ENCODE assay signal across 15 cellular contexts in genomic region chr17:1019451-1019850, GRCh38. TPM values are rescaled to one million over a fixed set of nuclear protein-coding genes. Genes with fewer than 3 reads are reported as not detected.
A peak's percentile ranks its signal among the peaks of the same experiment; 100 is the strongest.
DNase-seq lines count a peak whose midpoint lies in the region; ATAC-seq and TF ChIP-seq lines count a peak whose summit lies in the region.
"Had no signal": no experiment of that assay in that cellular context is flagged by ENCODE, and none has a peak within 500 bp of the region (broad histone marks: within the 10 kb centered on the region; RNA-seq: fewer than 3 reads in every experiment).

No MANE protein-coding gene starts in this region.

- peak; percentile 21 for ATAC-seq in body of pancreas
- peak; percentile 88 for ATAC-seq in mucosa of descending colon
- ATAC-seq in HG03439 (IDR thresholded peaks at IDR 0.05; ENCODE audit: unreplicated experiment): no peak
- ATAC-seq in HG03159 (IDR thresholded peaks at IDR 0.05; ENCODE audit: unreplicated experiment): no peak
- ATAC-seq: GM12878 had no signal

- H3K4me2 ChIP-seq in hepatocyte: no peak overlapping the region

- H4K20me1 ChIP-seq in hepatocyte (ENCODE audit: insufficient read depth, poor library complexity, severe bottlenecking): no peaks in the 10 kb centered on the region

- H3K4me3 ChIP-seq in body of pancreas: no peak overlapping the region
- H3K4me3 ChIP-seq in esophagus muscularis mucosa: no peak overlapping the region
- H3K4me3 ChIP-seq in mucosa of descending colon: no peak overlapping the region
- H3K4me3 ChIP-seq in stomach smooth muscle (ENCODE audit: low read length in 2 of 2): peak overlapping the region in 1 of 2 donors; percentile 52
- no peak overlapping the region for H3K4me3 ChIP-seq in hepatocyte
- H3K4me3 ChIP-seq: GM12878 had no signal

- no peak for TF ChIP-seq POLR2A in body of pancreas (IDR thresholded peaks at IDR 0.05)
- no peak for TF ChIP-seq POLR2A in esophagus muscularis mucosa (IDR thresholded peaks at IDR 0.05; ENCODE audit: low read depth)

- H3K79me2 ChIP-seq in hepatocyte: no peaks in the 10 kb centered on the region

- no peaks in the 10 kb centered on the region for H3K9me2 ChIP-seq in hepatocyte (replicated peaks; ENCODE audit: insufficient read depth)

- H3K4me1 ChIP-seq in body of pancreas: no peaks in the 10 kb centered on the region
- H3K4me1 ChIP-seq in esophagus muscularis mucosa: peaks cover 50 to 58% (median 55%) of the 10 kb centered on the region in 4 donors
- H3K4me1 ChIP-seq in mucosa of descending colon (ENCODE audit: low read depth): no peaks in the 10 kb centered on the region
- peaks cover 43% of the 10 kb centered on the region for H3K4me1 ChIP-seq in stomach smooth muscle (ENCODE audit: control insufficient read depth, insufficient read depth, low read length)
- no peaks in the 10 kb centered on the region for H3K4me1 ChIP-seq in hepatocyte (ENCODE audit: insufficient read depth)

- no peak overlapping the region for H3K9ac ChIP-seq in stomach smooth muscle (ENCODE audit: low read length in 2 of 2)

- TF ChIP-seq CTCF in body of pancreas (IDR thresholded peaks at IDR 0.05): no peak
- no peak for TF ChIP-seq CTCF in esophagus muscularis mucosa (IDR thresholded peaks at IDR 0.05)
- no peak for TF ChIP-seq CTCF in mucosa of descending colon (IDR thresholded peaks at IDR 0.05)
- TF ChIP-seq CTCF in hepatocyte (IDR thresholded peaks at IDR 0.05; ENCODE audit: poor library complexity): no peak

- no peak overlapping the region for H2AFZ ChIP-seq in hepatocyte

- WGBS in body of pancreas, 2 donors: 46 to 53% methylated on average over 9 to 10 of the region's 10 CpGs
- 42% methylated on average over 6 of the region's 10 CpGs for WGBS in esophagus muscularis mucosa
- WGBS in hepatocyte (ENCODE audit: low lambda C conversion rate, missing lambda C conversion rate): 79% methylated on average over 10 of the region's 10 CpGs

- no peaks in the 10 kb centered on the region for H3K36me3 ChIP-seq in body of pancreas (replicated peaks in 1 of 2; ENCODE audit: insufficient read depth in 1 of 2, low read depth in 2 of 2)
- peaks cover 0 to 16% (median 11%) of the 10 kb centered on the region in 4 donors for H3K36me3 ChIP-seq in esophagus muscularis mucosa
- H3K36me3 ChIP-seq in mucosa of descending colon (ENCODE audit: low read depth): no peaks in the 10 kb centered on the region
- peaks cover 0 to 2% of the 10 kb centered on the region in 2 donors for H3K36me3 ChIP-seq in stomach smooth muscle (ENCODE audit: control insufficient read depth in 2 of 2, insufficient read depth in 2 of 2, low read length in 2 of 2)
- no peaks in the 10 kb centered on the region for H3K36me3 ChIP-seq in hepatocyte (replicated peaks; ENCODE audit: insufficient read depth, low read depth)

- TF ChIP-seq EP300 in esophagus muscularis mucosa (IDR thresholded peaks at IDR 0.05): no peak

- DNase-seq in body of pancreas (no peak), esophagus muscularis mucosa (ENCODE audit: extremely low spot score) (no peak), mucosa of descending colon (no peak), hepatocyte (ENCODE audit: low spot score) (no peak), substantia nigra (lab: John Stamatoyannopoulos, UW) (no peak)
- DNase-seq: activated CD4-positive, CD25-positive, alpha-beta regulatory T cell; activated CD8-positive, alpha-beta memory T cell treated with anti-CD3 and anti-CD28 coated beads, Interleukin-2, amount 50 U/mL, for 4 hours; cortex of kidney; NCI-H2029; NCI-H748 treated with DMSO at 0.1 percent for 48 hours; T-helper 1 cell had no signal

- intact Hi-C loops in body of pancreas (cut with DNase I): no loop called here
- intact Hi-C loops in esophagus muscularis mucosa (cut with DNase I): no loop called here
- intact Hi-C loops in mucosa of descending colon (cut with DNase I, micrococcal nuclease): no loop called here

- H3K27ac ChIP-seq in body of pancreas (peak overlapping the region in 2 of 4 donors; percentile 13 to 17), esophagus muscularis mucosa (replicated peaks in 1 of 4) (peak overlapping the region; percentile 69 to 87 (median 82)), stomach smooth muscle (ENCODE audit: low read length) (peak overlapping the region; percentile 41), hepatocyte (no peak overlapping the region), substantia nigra (ENCODE audit: low read depth, low read length, poor library complexity, severe bottlenecking) (no peak overlapping the region)

- H3K9me3 ChIP-seq in body of pancreas (no peaks in the 10 kb centered on the region), esophagus muscularis mucosa (no peaks in the 10 kb centered on the region), mucosa of descending colon (no peaks in the 10 kb centered on the region), stomach smooth muscle (ENCODE audit: control insufficient read depth in 2 of 2, low read length in 2 of 2) (no peaks in the 10 kb centered on the region), hepatocyte (ENCODE audit: low read depth) (no peaks in the 10 kb centered on the region)

- H3K27me3 ChIP-seq in body of pancreas (no peaks in the 10 kb centered on the region), esophagus muscularis mucosa (no peaks in the 10 kb centered on the region), stomach smooth muscle (ENCODE audit: control insufficient read depth in 1 of 2, insufficient read depth in 2 of 2, low read length in 2 of 2) (no peaks in the 10 kb centered on the region), hepatocyte (no peaks in the 10 kb centered on the region)

RNA-seq across cellular contexts. Expression of gene TIMM22, which starts 22.5 kb away (rescaled TPM):
- total RNA-seq in body of pancreas (1 to 10 TPM; 4.3 to 9.3 TPM), esophagus muscularis mucosa (10 to 100 TPM; 14.1 to 17.9 (median 15.8) TPM), mucosa of descending colon (10 to 100 TPM in 2 of 3 donors, 1 to 10 TPM in 1; 8.2 to 11.4 (median 10.1) TPM), hepatocyte (16.2 and 16.7 TPM in 2 replicates)
- polyA plus RNA-seq in hepatocyte: 18.4 and 25.3 TPM in 2 replicates

RNA-seq across cellular contexts. Expression of gene NXN, which starts 39.9 kb away (rescaled TPM):
- 10 to 100 TPM; 24.4 TPM for total RNA-seq in body of pancreas
- total RNA-seq in esophagus muscularis mucosa: 10 to 100 TPM; 37.0 to 65.6 (median 49.8) TPM
- 10 to 100 TPM in 1 of 3 donors, 1 to 10 TPM in 2; 5.3 to 98.1 (median 9.7) TPM for total RNA-seq in mucosa of descending colon
- total RNA-seq in hepatocyte: 55.0 and 58.7 TPM in 2 replicates
- polyA plus RNA-seq in hepatocyte: 74.1 and 88.0 TPM in 2 replicates

Comparison
In these comparisons a context has a peak if more than half of its experiments do, and no peak if none do; other contexts are left out.
1. ATAC-seq: peak in body of pancreas (single experiment) and mucosa of descending colon (single experiment); none in HG03439 (single experiment) and HG03159 (single experiment).
2. H3K27ac ChIP-seq: peak in esophagus muscularis mucosa (4 of 4) and stomach smooth muscle (single experiment); none in hepatocyte (single experiment) and substantia nigra (single experiment).